In the genomic region with DNA sequence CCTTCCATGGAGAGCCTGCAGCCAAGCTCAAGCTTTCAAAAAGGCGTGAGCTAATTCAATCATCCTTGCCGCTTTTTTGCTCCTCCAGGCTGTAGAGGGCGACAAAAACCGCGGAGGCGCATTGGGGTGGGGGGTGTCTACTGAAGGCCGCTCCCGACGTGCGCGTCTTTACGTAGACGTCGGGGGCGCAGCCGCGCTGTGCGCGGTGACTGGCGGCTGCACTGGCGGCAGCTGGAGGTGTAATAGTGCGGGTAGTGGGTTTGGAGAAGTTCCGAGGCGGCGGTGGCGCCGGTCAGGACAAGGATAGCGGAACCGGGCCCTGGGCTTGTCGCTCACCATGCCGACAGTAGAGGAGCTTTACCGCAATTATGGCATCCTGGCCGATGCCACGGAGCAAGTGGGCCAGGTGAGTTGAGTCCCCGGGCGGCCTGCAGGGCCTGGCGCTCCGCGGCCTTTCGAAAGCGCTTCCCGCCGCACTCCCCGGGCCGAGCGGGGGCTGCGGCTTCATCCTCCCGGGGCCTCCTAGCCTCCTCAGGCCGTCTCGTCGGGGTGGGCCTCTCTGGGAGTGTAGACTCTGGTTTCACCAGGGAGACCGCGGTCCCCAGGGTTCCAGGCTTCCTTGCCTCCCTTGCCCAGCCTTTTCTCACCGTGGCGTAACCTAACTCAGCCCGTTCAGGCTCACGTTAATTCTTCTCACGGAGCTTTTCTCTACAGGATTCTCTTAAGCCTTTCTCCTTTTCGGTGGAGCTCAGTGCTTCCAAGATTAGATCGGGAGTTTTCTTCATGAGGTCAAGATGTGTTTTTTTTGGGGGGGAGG, we compare ENCODE assay signal across 8 cellular contexts. TPM values are rescaled to one million over a fixed set of nuclear protein-coding genes. Genes with fewer than 3 reads are reported as not detected.
DNase-seq lines count a peak whose midpoint lies in the region; ATAC-seq and TF ChIP-seq lines count a peak whose summit lies in the region.

A gene (plus strand): TSS at position 206 of the 817 bp plus-strand sequence. CDS start 132 bp downstream, at position 338.

- no peaks in the 10 kb centered on the region for H3K27me3 ChIP-seq in GM23338 (ENCODE audit: insufficient read depth)

- peak; percentile 67 to 83 for TF ChIP-seq CTCF in GM23338 (conservative IDR thresholded peaks at IDR 0.05; ENCODE audit: low read depth in 2 of 2)

- H3K27me3 Mint-ChIP-seq in GM23338 (ENCODE audit: insufficient read depth, low read depth, poor library complexity) (peaks cover 2% of the 10 kb centered on the region), naive B cell (no peaks in the 10 kb centered on the region)
- peaks cover 2% of the 10 kb centered on the region for H3K27me3 Mint-ChIP-seq in activated T-helper 1 cell treated with anti-CD3 and anti-CD28 coated beads, Interleukin-12 subunit alpha, Interleukin-12 subunit beta, Interleukin-2, Interleukin-4 antibody, amounts not matched to agents 30 ng/mL and 10 ng/mL and 1 ng/mL, durations not matched to agents 14 hours and 24 hours and 36 hours (ENCODE audit: insufficient read depth)
- no peaks in the 10 kb centered on the region for H3K27me3 Mint-ChIP-seq in stimulated activated memory B cell treated with anti-CD40 and anti-IgM and Interleukin-4, amounts not matched to agents 10 μg/mL and 1 μg/mL and 100 μg/mL, for 72 hours

- peak; percentile 99 for ATAC-seq in GM23338
- ATAC-seq in naive B cell (ENCODE audit: low read depth in 2 of 2): peak; percentile 94 to 95
- ATAC-seq in stimulated activated memory B cell treated with anti-CD40 and anti-IgM and Interleukin-4, amounts not matched to agents 10 μg/mL and 1 μg/mL and 100 μg/mL, for 72 hours: peak; percentile 99

- peak within 1 kb of the TSS; percentile 88 for H2AFZ ChIP-seq in GM23338

- H3F3A ChIP-seq in GM23338 (replicated peaks; ENCODE audit: low read depth): peaks cover 5% of the 10 kb centered on the region; the same call in 1 of the 2 replicates

- H3K36me3 Mint-ChIP-seq in GM23338 (ENCODE audit: low read depth): no peaks in the 10 kb centered on the region; the same call in 2 of the 3 replicates
- H3K36me3 Mint-ChIP-seq in activated T-helper 1 cell treated with anti-CD3 and anti-CD28 coated beads, Interleukin-12 subunit alpha, Interleukin-12 subunit beta, Interleukin-2, Interleukin-4 antibody, amounts not matched to agents 30 ng/mL and 10 ng/mL and 1 ng/mL, durations not matched to agents 14 hours and 24 hours and 36 hours (ENCODE audit: low read depth): peaks cover 5% of the 10 kb centered on the region
- H3K36me3 Mint-ChIP-seq in naive B cell: no peaks in the 10 kb centered on the region
- H3K36me3 Mint-ChIP-seq in stimulated activated memory B cell treated with anti-CD40 and anti-IgM and Interleukin-4, amounts not matched to agents 10 μg/mL and 1 μg/mL and 100 μg/mL, for 72 hours: no peaks in the 10 kb centered on the region

- peaks cover 7% of the 10 kb centered on the region; the same call in 1 of the 2 replicates for H4K20me1 ChIP-seq in GM23338 (replicated peaks; ENCODE audit: insufficient read depth)

- peak; percentile 95 for DNase-seq in EL
- peak; percentile 98 for DNase-seq in GM23338 (ENCODE audit: low spot score)
- DNase-seq in LHCN-M2 (ENCODE audit: low read depth): peak; percentile 94
- peak; percentile 92 for DNase-seq in RPMI7951 (ENCODE audit: low read depth)
- peak; percentile 89 for DNase-seq in activated T-helper 1 cell treated with anti-CD3 and anti-CD28 coated beads, Interleukin-12 subunit alpha, Interleukin-12 subunit beta, Interleukin-2, Interleukin-4 antibody, amounts not matched to agents 30 ng/mL and 10 ng/mL and 1 ng/mL, durations not matched to agents 14 hours and 24 hours and 36 hours (ENCODE audit: low spot score)
- DNase-seq in fibroblast of gingiva (ENCODE audit: low read depth): peak; percentile 90
- peak; percentile 95 for DNase-seq in naive B cell

- H3K9me2 ChIP-seq in GM23338 (ENCODE audit: insufficient read depth): 0 out of 2 replicates have a peak, but pooled peaks cover 4% of the 10 kb centered on the region

- H3K4me3 Mint-ChIP-seq in GM23338 (peak within 1 kb of the TSS; percentile 97), naive B cell (peak within 1 kb of the TSS; percentile 89 to 97 (median 94))
- peak within 1 kb of the TSS; percentile 97 for H3K4me3 Mint-ChIP-seq in activated T-helper 1 cell treated with anti-CD3 and anti-CD28 coated beads, Interleukin-12 subunit alpha, Interleukin-12 subunit beta, Interleukin-2, Interleukin-4 antibody, amounts not matched to agents 30 ng/mL and 10 ng/mL and 1 ng/mL, durations not matched to agents 14 hours and 24 hours and 36 hours
- H3K4me3 Mint-ChIP-seq in stimulated activated memory B cell treated with anti-CD40 and anti-IgM and Interleukin-4, amounts not matched to agents 10 μg/mL and 1 μg/mL and 100 μg/mL, for 72 hours: peak within 1 kb of the TSS; percentile 98

- intact Hi-C loops in activated T-helper 1 cell treated with anti-CD3 and anti-CD28 coated beads, Interleukin-12 subunit alpha, Interleukin-12 subunit beta, Interleukin-2, Interleukin-4 antibody, amounts not matched to agents 30 ng/mL and 10 ng/mL and 1 ng/mL, durations not matched to agents 14 hours and 24 hours and 36 hours (cut with micrococcal nuclease): loop anchor here (1.0 to 10.0 kb wide), 11 partner anchors 46 to 1253 kb away; a partner anchor contains a TSS

- peaks cover 8% of the 10 kb centered on the region; the same call in 1 of the 2 replicates for H3K4me1 ChIP-seq in GM23338 (ENCODE audit: insufficient read depth)

- peak within 1 kb of the TSS; percentile 94 for H3K27ac Mint-ChIP-seq in GM23338
- H3K27ac Mint-ChIP-seq in activated T-helper 1 cell treated with anti-CD3 and anti-CD28 coated beads, Interleukin-12 subunit alpha, Interleukin-12 subunit beta, Interleukin-2, Interleukin-4 antibody, amounts not matched to agents 30 ng/mL and 10 ng/mL and 1 ng/mL, durations not matched to agents 14 hours and 24 hours and 36 hours: peak within 1 kb of the TSS; percentile 93
- peak within 1 kb of the TSS; percentile 91 to 99 (median 96) for H3K27ac Mint-ChIP-seq in naive B cell
- H3K27ac Mint-ChIP-seq in stimulated activated memory B cell treated with anti-CD40 and anti-IgM and Interleukin-4, amounts not matched to agents 10 μg/mL and 1 μg/mL and 100 μg/mL, for 72 hours: peak within 1 kb of the TSS; percentile 91

- H3K27ac ChIP-seq in GM23338 (ENCODE audit: low read depth): peak within 1 kb of the TSS; percentile 82

- H3K79me2 ChIP-seq in GM23338 (replicated peaks; ENCODE audit: insufficient read depth): peaks cover 50% of the 10 kb centered on the region

- H3K9me3 Mint-ChIP-seq in GM23338: peaks cover 2% of the 10 kb centered on the region; the same call in 1 of the 3 replicates
- no peaks in the 10 kb centered on the region for H3K9me3 Mint-ChIP-seq in activated T-helper 1 cell treated with anti-CD3 and anti-CD28 coated beads, Interleukin-12 subunit alpha, Interleukin-12 subunit beta, Interleukin-2, Interleukin-4 antibody, amounts not matched to agents 30 ng/mL and 10 ng/mL and 1 ng/mL, durations not matched to agents 14 hours and 24 hours and 36 hours
- H3K9me3 Mint-ChIP-seq in naive B cell: no peaks in the 10 kb centered on the region
- no peaks in the 10 kb centered on the region for H3K9me3 Mint-ChIP-seq in stimulated activated memory B cell treated with anti-CD40 and anti-IgM and Interleukin-4, amounts not matched to agents 10 μg/mL and 1 μg/mL and 100 μg/mL, for 72 hours

- no peaks in the 10 kb centered on the region for H3K36me3 ChIP-seq in GM23338 (ENCODE audit: insufficient read depth)

- H3K4me1 Mint-ChIP-seq in GM23338: peaks cover 9% of the 10 kb centered on the region
- peaks cover 50% of the 10 kb centered on the region for H3K4me1 Mint-ChIP-seq in activated T-helper 1 cell treated with anti-CD3 and anti-CD28 coated beads, Interleukin-12 subunit alpha, Interleukin-12 subunit beta, Interleukin-2, Interleukin-4 antibody, amounts not matched to agents 30 ng/mL and 10 ng/mL and 1 ng/mL, durations not matched to agents 14 hours and 24 hours and 36 hours (ENCODE audit: low read depth)
- H3K4me1 Mint-ChIP-seq in naive B cell: peaks cover 31 to 46% (median 43%) of the 10 kb centered on the region in 3 donors
- peaks cover 39% of the 10 kb centered on the region for H3K4me1 Mint-ChIP-seq in stimulated activated memory B cell treated with anti-CD40 and anti-IgM and Interleukin-4, amounts not matched to agents 10 μg/mL and 1 μg/mL and 100 μg/mL, for 72 hours

- H3K4me3 ChIP-seq in GM23338: peak within 1 kb of the TSS; percentile 100

- peak within 1 kb of the TSS; percentile 99 for H3K4me2 ChIP-seq in GM23338

TF ChIP-seq in GM23338, 12 proteins besides CTCF, POLR2A, EP300 and RAD21 (continues in another document):
- TF ChIP-seq NANOG (IDR thresholded peaks at IDR 0.05; ENCODE audit: borderline replicate concordance) (no peak), POLR2AphosphoS5 (IDR thresholded peaks at IDR 0.05; ENCODE audit: low read depth) (peak; percentile 77)

RNA-seq across cellular contexts. Expression of the gene that starts here (rescaled TPM):
- total RNA-seq in GM23338 (2014; rRNA removed; shearing (Covaris generic)): 130 and 144 TPM in 2 replicates
- polyA plus RNA-seq in GM23338 (2016; fragmentation: Nextera tagmentation; extraction: Ambion mirVana): 27.3 and 36.1 TPM in 2 replicates
- 104 and 113 TPM in 2 replicates for total RNA-seq in LHCN-M2 (2014; rRNA removed)
- 26.5 TPM for polyA plus RNA-seq in LHCN-M2 (2012)
- 69.1 and 82.4 TPM in 2 replicates for total RNA-seq in RPMI7951 (2014; rRNA removed; shearing (Covaris generic))
- total RNA-seq in activated T-helper 1 cell treated with anti-CD3 and anti-CD28 coated beads, Interleukin-12 subunit alpha, Interleukin-12 subunit beta, Interleukin-2, Interleukin-4 antibody, amounts not matched to agents 30 ng/mL and 10 ng/mL and 1 ng/mL, durations not matched to agents 14 hours and 24 hours and 36 hours: 165 and 167 TPM in 2 replicates
- 100 to 1,000 TPM in 5 of 6 donors, 10 to 100 TPM in 1; 97.4 to 143 (median 122) TPM for polyA plus RNA-seq in naive B cell (ENCODE audit: low read depth in 6 of 6)

Comparison
In these comparisons a context has a peak if more than half of its experiments do, and no peak if none do; other contexts are left out.
1. Peak in every context shown above with its lines: DNase-seq, ATAC-seq, H3K4me3 ChIP-seq and H3K27ac ChIP-seq.